19 cellular contexts compared by ENCODE assay signal in genomic region chr7:33251261-33251660, GRCh38.
DNase-seq lines count a peak whose midpoint lies in the region; ATAC-seq and TF ChIP-seq lines count a peak whose summit lies in the region.
"Had no signal": no experiment of that assay in that cellular context is flagged by ENCODE, and none has a peak within 500 bp of the region (broad histone marks: within the 10 kb centered on the region; RNA-seq: fewer than 3 reads in every experiment).

No MANE protein-coding gene starts in this region.

- no peaks in the 10 kb centered on the region for H3K9me3 ChIP-seq in fibroblast of lung (ENCODE audit: control insufficient read depth, insufficient read depth, low read depth, low read length)
- H3K9me3 ChIP-seq: BLaER1, Caco-2, SK-N-SH had no signal

- peak; percentile 66 for DNase-seq in HCEC 1CT
- DNase-seq in fibroblast of lung (ENCODE audit: low read depth in 2 of 2), result no peak
- no peak for DNase-seq in NCI-H2029 treated with DMSO at 0.1 percent for 48 hours (lab: John Stamatoyannopoulos, UW)
- no peak for DNase-seq in activated T-helper 1 cell treated with anti-CD3 and anti-CD28 coated beads, Interleukin-12 subunit alpha, Interleukin-12 subunit beta, Interleukin-2, Interleukin-4 antibody, amounts not matched to agents 30 ng/mL and 10 ng/mL and 1 ng/mL, durations not matched to agents 14 hours and 24 hours and 36 hours (ENCODE audit: low spot score)
- DNase-seq in sciatic nerve (ENCODE audit: low spot score), result no peak
- DNase-seq: Caco-2; CD4-positive, alpha-beta memory T cell; DND-41; Karpas-422; NCI-H1436; NCI-H187 treated with DMSO at 0.1 percent for 48 hours; NCI-H2227 treated with DMSO at 0.1 percent for 48 hours; NCI-H510A; SIG-M5; SK-N-SH had no signal

- no peak for TF ChIP-seq CTCF in fibroblast of lung (conservative IDR thresholded peaks at IDR 0.05 in 1 of 2, IDR thresholded peaks at IDR 0.05 in 1 of 2; ENCODE audit: low read depth in 1 of 2, low read length in 2 of 2)
- TF ChIP-seq CTCF in nephron (IDR thresholded peaks at IDR 0.05; ENCODE audit: unreplicated experiment in 3 of 3), result no peak

- no peak overlapping the region for H3K4me2 ChIP-seq in fibroblast of lung (ENCODE audit: extremely low read depth, insufficient read depth, low read length)
- H3K4me2 ChIP-seq: BLaER1, SK-N-SH had no signal

- no peak overlapping the region for H2AFZ ChIP-seq in fibroblast of lung (ENCODE audit: low read length)

- H3K4me3 Mint-ChIP-seq in nephron, result no peak overlapping the region
- H3K4me3 Mint-ChIP-seq in activated T-helper 1 cell treated with anti-CD3 and anti-CD28 coated beads, Interleukin-12 subunit alpha, Interleukin-12 subunit beta, Interleukin-2, Interleukin-4 antibody, amounts not matched to agents 30 ng/mL and 10 ng/mL and 1 ng/mL, durations not matched to agents 14 hours and 24 hours and 36 hours, result no peak overlapping the region
- H3K4me3 Mint-ChIP-seq: CD4-positive, alpha-beta memory T cell had no signal

- no peak for ATAC-seq in HG02981 (IDR thresholded peaks at IDR 0.05; ENCODE audit: unreplicated experiment)
- ATAC-seq in sciatic nerve, result no peak
- ATAC-seq: Panc1 had no signal

- H3K27ac Mint-ChIP-seq in nephron, result peak overlapping the region in 2 of 3 experiments; percentile 32 to 86
- H3K27ac Mint-ChIP-seq in activated T-helper 1 cell treated with anti-CD3 and anti-CD28 coated beads, Interleukin-12 subunit alpha, Interleukin-12 subunit beta, Interleukin-2, Interleukin-4 antibody, amounts not matched to agents 30 ng/mL and 10 ng/mL and 1 ng/mL, durations not matched to agents 14 hours and 24 hours and 36 hours, result no peak overlapping the region
- H3K27ac Mint-ChIP-seq: CD4-positive, alpha-beta memory T cell had no signal

- no peaks in the 10 kb centered on the region for H3K27me3 Mint-ChIP-seq in nephron (ENCODE audit: low read depth)
- H3K27me3 Mint-ChIP-seq in activated T-helper 1 cell treated with anti-CD3 and anti-CD28 coated beads, Interleukin-12 subunit alpha, Interleukin-12 subunit beta, Interleukin-2, Interleukin-4 antibody, amounts not matched to agents 30 ng/mL and 10 ng/mL and 1 ng/mL, durations not matched to agents 14 hours and 24 hours and 36 hours (ENCODE audit: insufficient read depth), result no peaks in the 10 kb centered on the region
- H3K27me3 Mint-ChIP-seq: CD4-positive, alpha-beta memory T cell had no signal

- H3K79me2 ChIP-seq in fibroblast of lung (ENCODE audit: control insufficient read depth, insufficient read depth, low read length), result no peaks in the 10 kb centered on the region

- intact Hi-C loops in activated T-helper 1 cell treated with anti-CD3 and anti-CD28 coated beads, Interleukin-12 subunit alpha, Interleukin-12 subunit beta, Interleukin-2, Interleukin-4 antibody, amounts not matched to agents 30 ng/mL and 10 ng/mL and 1 ng/mL, durations not matched to agents 14 hours and 24 hours and 36 hours (cut with micrococcal nuclease), result no loop called here
- intact Hi-C loops in sciatic nerve (cut with DNase I), result no loop called here

- peak overlapping the region; percentile 19 for H3K27ac ChIP-seq in fibroblast of lung (ENCODE audit: insufficient read depth, low read length)
- H3K27ac ChIP-seq: BLaER1 had no signal

- H3K9me3 Mint-ChIP-seq in nephron, result peaks cover 3% of the 10 kb centered on the region
- peaks cover 6% of the 10 kb centered on the region for H3K9me3 Mint-ChIP-seq in activated T-helper 1 cell treated with anti-CD3 and anti-CD28 coated beads, Interleukin-12 subunit alpha, Interleukin-12 subunit beta, Interleukin-2, Interleukin-4 antibody, amounts not matched to agents 30 ng/mL and 10 ng/mL and 1 ng/mL, durations not matched to agents 14 hours and 24 hours and 36 hours

- H3K9ac ChIP-seq in fibroblast of lung (ENCODE audit: insufficient read depth, low read length), result no peak overlapping the region
- H3K9ac ChIP-seq: BLaER1, SK-N-SH had no signal

- H3K4me3 ChIP-seq in fibroblast of lung (replicated peaks in 1 of 4; ENCODE audit: control extremely low read depth in 1 of 4, insufficient read depth in 1 of 4, low read depth in 3 of 4, low read length in 4 of 4), result no peak overlapping the region
- H3K4me3 ChIP-seq: BLaER1 had no signal

- H3K36me3 Mint-ChIP-seq in nephron (ENCODE audit: low read depth), result peaks cover 14% of the 10 kb centered on the region
- no peaks in the 10 kb centered on the region for H3K36me3 Mint-ChIP-seq in activated T-helper 1 cell treated with anti-CD3 and anti-CD28 coated beads, Interleukin-12 subunit alpha, Interleukin-12 subunit beta, Interleukin-2, Interleukin-4 antibody, amounts not matched to agents 30 ng/mL and 10 ng/mL and 1 ng/mL, durations not matched to agents 14 hours and 24 hours and 36 hours (ENCODE audit: low read depth)

- H3K4me1 Mint-ChIP-seq in nephron, result peaks cover 46% of the 10 kb centered on the region
- H3K4me1 Mint-ChIP-seq in activated T-helper 1 cell treated with anti-CD3 and anti-CD28 coated beads, Interleukin-12 subunit alpha, Interleukin-12 subunit beta, Interleukin-2, Interleukin-4 antibody, amounts not matched to agents 30 ng/mL and 10 ng/mL and 1 ng/mL, durations not matched to agents 14 hours and 24 hours and 36 hours (ENCODE audit: low read depth), result no peaks in the 10 kb centered on the region

- H3K4me1 ChIP-seq in fibroblast of lung (ENCODE audit: control insufficient read depth, extremely low read depth, insufficient read depth, low read length), result peaks cover 4% of the 10 kb centered on the region
- H3K4me1 ChIP-seq: BLaER1, Caco-2 had no signal

- no peaks in the 10 kb centered on the region for H4K20me1 ChIP-seq in fibroblast of lung (ENCODE audit: control insufficient read depth, extremely low read depth, insufficient read depth, low read length)
- H4K20me1 ChIP-seq: BLaER1 had no signal

- H3K36me3 ChIP-seq in fibroblast of lung (ENCODE audit: control insufficient read depth, insufficient read depth, low read length), result peaks cover 2% of the 10 kb centered on the region
- H3K36me3 ChIP-seq: BLaER1 had no signal

- no peaks in the 10 kb centered on the region for H3K27me3 ChIP-seq in fibroblast of lung (ENCODE audit: control insufficient read depth, insufficient read depth, low read length)
- H3K27me3 ChIP-seq: BLaER1 had no signal
